In the genomic region with DNA sequence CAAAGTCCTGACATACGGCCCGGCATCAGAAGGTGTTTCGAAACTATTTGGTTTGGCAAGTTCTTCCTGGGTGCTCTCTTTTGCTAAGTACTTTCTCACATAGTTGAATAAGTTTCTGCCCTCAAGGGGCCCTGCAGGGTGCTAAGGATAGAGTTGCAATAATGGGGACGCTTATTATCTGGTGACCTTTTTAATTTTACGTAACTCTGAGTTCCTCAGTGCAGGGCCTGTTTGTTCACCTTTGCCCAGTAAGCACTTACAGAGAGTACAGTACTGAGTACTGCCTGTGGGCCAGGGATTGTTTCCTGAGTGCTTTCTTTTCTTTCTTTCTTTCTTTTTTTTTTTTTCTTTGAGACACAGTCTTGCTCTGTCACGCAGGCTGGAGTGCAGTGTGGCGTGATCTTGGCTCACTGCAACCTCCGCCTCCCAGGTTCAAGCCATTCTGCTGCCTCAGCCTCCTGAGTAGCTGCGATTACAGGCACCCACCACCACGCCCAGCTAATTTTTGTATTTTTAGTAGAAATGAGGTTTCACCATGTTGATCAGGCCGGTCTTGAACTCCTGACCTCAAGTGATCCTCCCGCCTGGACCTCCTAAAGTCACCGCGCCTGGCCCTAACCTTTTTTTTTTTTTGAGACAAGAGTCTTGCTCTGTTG, we compare ENCODE assay signal across 19 cellular contexts. TPM values are rescaled to one million over a fixed set of nuclear protein-coding genes. Genes with fewer than 3 reads are reported as not detected.
DNase-seq lines count a peak whose midpoint lies in the region; ATAC-seq and TF ChIP-seq lines count a peak whose summit lies in the region.
"Had no signal": no experiment of that assay in that cellular context is flagged by ENCODE, and none has a peak within 500 bp of the region (broad histone marks: within the 10 kb centered on the region; RNA-seq: fewer than 3 reads in every experiment).

No MANE protein-coding gene starts in this region.

- H3K4me1 Mint-ChIP-seq in Caco-2 (ENCODE audit: low read depth, unreplicated experiment): no peaks in the 10 kb centered on the region
- peaks cover 12% of the 10 kb centered on the region for H3K4me1 Mint-ChIP-seq in neural crest cell

- POLR2A ChIA-PET in Caco-2 (lab: Charles Lee): no interaction called here

- CTCF ChIA-PET in Caco-2 (lab: Charles Lee): interaction anchor here (1.5 kb wide), 1 partner anchor 58 kb away, joined by 4 read pairs; the partner anchor contains the start of gene ACTL10

- H3K4me3 ChIP-seq in Caco-2 (ENCODE audit: low read depth, low read length) (no peak overlapping the region), esophagus (ENCODE audit: low read depth in 1 of 2, low read length in 2 of 2) (no peak overlapping the region)
- H3K4me3 ChIP-seq: coronary artery, neural progenitor cell, SJSA1, uterus had no signal

- no peak for ATAC-seq in activated CD4-positive, CD25-positive, alpha-beta regulatory T cell treated with anti-CD3 and anti-CD28 coated beads, Interleukin-2, amount 50 U/mL, for 24 hours
- ATAC-seq in HG03460 (IDR thresholded peaks at IDR 0.05; ENCODE audit: unreplicated experiment) (no peak), HG03442 (IDR thresholded peaks at IDR 0.05; ENCODE audit: unreplicated experiment) (no peak)
- ATAC-seq: HCT116; stimulated activated naive CD8-positive, alpha-beta T cell treated with anti-CD3 and anti-CD28 coated beads, Interleukin-15, amount 100 ng/mL, for 72 hours had no signal

- intact Hi-C loops in Caco-2 (cut with micrococcal nuclease; ENCODE audit: unreplicated experiment): loop anchor here (5.0 kb wide), 1 partner anchor 388 kb away; the partner anchor contains the start of gene EIF2S2

- no peaks in the 10 kb centered on the region for H3K9me3 Mint-ChIP-seq in Caco-2 (ENCODE audit: unreplicated experiment)
- H3K9me3 Mint-ChIP-seq in neural crest cell: peaks cover 3% of the 10 kb centered on the region
- H3K9me3 Mint-ChIP-seq: CD8-positive, alpha-beta memory T cell; neural progenitor cell; stimulated activated naive CD8-positive, alpha-beta T cell treated with anti-CD3 and anti-CD28 coated beads, Interleukin-15, amount 100 ng/mL, for 72 hours had no signal

- peak overlapping the region; percentile 20 to 44 for H3K27ac ChIP-seq in esophagus (ENCODE audit: low read depth in 2 of 2, low read length in 1 of 2)
- H3K27ac ChIP-seq: coronary artery, neural progenitor cell, SJSA1, uterus had no signal

- H3K4me3 Mint-ChIP-seq in Caco-2 (ENCODE audit: unreplicated experiment): no peak overlapping the region
- H3K4me3 Mint-ChIP-seq in neural crest cell: no peak overlapping the region
- H3K4me3 Mint-ChIP-seq: activated CD4-positive, alpha-beta T cell treated with anti-CD3 and anti-CD28 coated beads, Interleukin-2, amount 10 ng/mL, durations not matched to agents 7 days and 5 days; CD8-positive, alpha-beta memory T cell; neural progenitor cell; stimulated activated naive CD8-positive, alpha-beta T cell treated with anti-CD3 and anti-CD28 coated beads, Interleukin-15, amount 100 ng/mL, for 72 hours had no signal

- H3K36me3 ChIP-seq in Caco-2 (ENCODE audit: control insufficient read depth, insufficient read depth, low read length) (no peaks in the 10 kb centered on the region), esophagus (ENCODE audit: control insufficient read depth in 2 of 2, insufficient read depth in 2 of 2, low read length in 1 of 2) (no peaks in the 10 kb centered on the region)
- H3K36me3 ChIP-seq: neural progenitor cell, SJSA1, uterus had no signal

- no peaks in the 10 kb centered on the region for H3K27me3 ChIP-seq in Caco-2 (replicated peaks; ENCODE audit: control insufficient read depth, insufficient read depth, low read length)
- no peaks in the 10 kb centered on the region for H3K27me3 ChIP-seq in esophagus (ENCODE audit: control insufficient read depth in 1 of 2, insufficient read depth in 2 of 2, low read length in 2 of 2)
- H3K27me3 ChIP-seq: neural progenitor cell, SJSA1, uterus had no signal

- DNase-seq in Caco-2 (peak; percentile 77 to 92), NCI-H460 (ENCODE audit: extremely low read depth, low read depth) (peak; percentile 35), neural crest cell (ENCODE audit: low read depth, low spot score) (no peak), NCI-H82 (lab: John Stamatoyannopoulos, UW) (no peak)
- DNase-seq: activated CD4-positive, alpha-beta T cell treated with anti-CD3 and anti-CD28 coated beads, Interleukin-2, amount 10 ng/mL, durations not matched to agents 7 days and 5 days; activated naive CD4-positive, alpha-beta T cell treated with Interleukin-2 at 50 U/mL for 16 hours; CD8-positive, alpha-beta memory T cell; NCI-H1930; NCI-H524 treated with DMSO at 0.1 percent for 48 hours; stimulated activated naive CD8-positive, alpha-beta T cell treated with anti-CD3 and anti-CD28 coated beads, Interleukin-15, amount 100 ng/mL, for 72 hours; uterus had no signal

- 73 to 76% methylated on average over 14 of the region's 14 CpGs for WGBS in esophagus, 2 donors

- no peak overlapping the region for H3K27ac Mint-ChIP-seq in Caco-2 (ENCODE audit: unreplicated experiment)
- H3K27ac Mint-ChIP-seq in neural crest cell (ENCODE audit: unreplicated experiment): peak overlapping the region; percentile 68
- H3K27ac Mint-ChIP-seq: activated CD4-positive, alpha-beta T cell treated with anti-CD3 and anti-CD28 coated beads, Interleukin-2, amount 10 ng/mL, durations not matched to agents 7 days and 5 days; CD8-positive, alpha-beta memory T cell; neural progenitor cell; stimulated activated naive CD8-positive, alpha-beta T cell treated with anti-CD3 and anti-CD28 coated beads, Interleukin-15, amount 100 ng/mL, for 72 hours had no signal

- TF ChIP-seq CTCF in Caco-2 (IDR thresholded peaks at IDR 0.05; ENCODE audit: insufficient read depth in 1 of 2, low read depth in 1 of 2, low read length in 1 of 2, severe bottlenecking in 1 of 2, unreplicated experiment in 1 of 2): no peak
- no peak for TF ChIP-seq CTCF in neural crest cell (conservative IDR thresholded peaks at IDR 0.05)

- no TSS peak for BruUV-seq in Caco-2 (replicated peaks; lab: Mats Ljungman, UMichigan)

- H3K27me3 Mint-ChIP-seq in Caco-2 (ENCODE audit: insufficient read depth, unreplicated experiment): no peaks in the 10 kb centered on the region
- H3K27me3 Mint-ChIP-seq in neural crest cell (ENCODE audit: low read depth): no peaks in the 10 kb centered on the region
- H3K27me3 Mint-ChIP-seq: activated CD4-positive, alpha-beta T cell treated with anti-CD3 and anti-CD28 coated beads, Interleukin-2, amount 10 ng/mL, durations not matched to agents 7 days and 5 days; stimulated activated naive CD8-positive, alpha-beta T cell treated with anti-CD3 and anti-CD28 coated beads, Interleukin-15, amount 100 ng/mL, for 72 hours had no signal

- H3K36me3 Mint-ChIP-seq in Caco-2 (ENCODE audit: insufficient read depth, unreplicated experiment): peaks cover 10% of the 10 kb centered on the region
- H3K36me3 Mint-ChIP-seq in neural crest cell (ENCODE audit: low read depth): no peaks in the 10 kb centered on the region
- H3K36me3 Mint-ChIP-seq: neural progenitor cell had no signal

- H3K4me1 ChIP-seq in Caco-2 (peaks cover 18% of the 10 kb centered on the region), esophagus (ENCODE audit: control insufficient read depth in 2 of 2, insufficient read depth in 2 of 2, low read length in 1 of 2) (peaks cover 2 to 3% of the 10 kb centered on the region in 2 donors)
- H3K4me1 ChIP-seq: uterus had no signal

- no peaks in the 10 kb centered on the region for H3K9me3 ChIP-seq in Caco-2
- H3K9me3 ChIP-seq in esophagus (ENCODE audit: control insufficient read depth in 2 of 2, insufficient read depth in 1 of 2, low read depth in 1 of 2, low read length in 1 of 2): no peaks in the 10 kb centered on the region
- H3K9me3 ChIP-seq: SJSA1, uterus had no signal

RNA-seq across cellular contexts. Expression of gene PXMP4, which starts 4.5 kb away (rescaled TPM):
- total RNA-seq in Caco-2 (2022) (37.3 and 39.5 TPM in 2 replicates), neural crest cell (5.2 and 5.6 TPM in 2 replicates)
- 2.7 and 4.5 TPM in 2 replicates for total RNA-seq in NCI-H460 (2014; rRNA removed; shearing (Covaris generic))
- polyA plus RNA-seq in NCI-H460 (2014; cell fraction: nucleus; rRNA removed): 2.2 and 3.3 TPM in 2 replicates
- polyA plus RNA-seq in esophagus: 1 to 10 TPM; 5.4 to 5.8 TPM

RNA-seq across cellular contexts. Expression of gene ZNF341, which starts 7.2 kb away (rescaled TPM):
- 2.9 and 4.6 TPM in 2 replicates for total RNA-seq in Caco-2 (2022)
- 2.2 and 2.4 TPM in 2 replicates for total RNA-seq in NCI-H460 (2014; rRNA removed; shearing (Covaris generic))
- polyA plus RNA-seq in NCI-H460 (2014; cell fraction: nucleus; rRNA removed): 3.1 and 4.5 TPM in 2 replicates
- polyA plus RNA-seq in esophagus: 1 to 10 TPM; 2.6 to 4.5 TPM
- total RNA-seq in neural crest cell: 4.9 and 5.1 TPM in 2 replicates

RNA-seq across cellular contexts. Expression of gene E2F1, which starts 38.4 kb away (rescaled TPM):
- total RNA-seq in Caco-2 (2022): 67.5 and 74.7 TPM in 2 replicates
- 7.9 and 10.8 TPM in 2 replicates for total RNA-seq in NCI-H460 (2014; rRNA removed; shearing (Covaris generic))
- 117 and 119 TPM in 2 replicates for polyA plus RNA-seq in NCI-H460 (2014; cell fraction: nucleus; rRNA removed)
- 1 to 10 TPM; 6.4 to 6.7 TPM for polyA plus RNA-seq in esophagus
- 84.8 and 94.9 TPM in 2 replicates for total RNA-seq in neural crest cell

RNA-seq across cellular contexts. Expression of gene NECAB3, which starts 50.3 kb away (rescaled TPM):
- total RNA-seq in Caco-2 (2022) (98.4 and 105 TPM in 2 replicates), neural crest cell (56.0 and 63.3 TPM in 2 replicates)
- total RNA-seq in NCI-H460 (2014; rRNA removed; shearing (Covaris generic)): 35.2 and 40.2 TPM in 2 replicates
- 272 and 287 TPM in 2 replicates for polyA plus RNA-seq in NCI-H460 (2014; cell fraction: nucleus; rRNA removed)
- polyA plus RNA-seq in esophagus: 10 to 100 TPM; 13.5 to 18.4 TPM

RNA-seq across cellular contexts. Expression of gene ACTL10, which starts 57.8 kb away (rescaled TPM):
- 3.4 and 4.5 TPM in 2 replicates for total RNA-seq in Caco-2 (2022)
- total RNA-seq in NCI-H460 (2014; rRNA removed; shearing (Covaris generic)): not detected in 2 replicates
- polyA plus RNA-seq in NCI-H460 (2014; cell fraction: nucleus; rRNA removed): not detected in 2 replicates
- 1 to 10 TPM; 1.4 to 2.8 TPM for polyA plus RNA-seq in esophagus
- total RNA-seq in neural crest cell: 0.75 TPM in 2 replicates
- total RNA-seq: SJSA1 had no signal

Comparison
In these comparisons a context has a peak if more than half of its experiments do, and no peak if none do; other contexts are left out.
1. DNase-seq: peak in Caco-2 (2 of 2) and NCI-H460 (single experiment); none in neural crest cell (single experiment) and NCI-H82 (single experiment).